22 cellular contexts compared by ENCODE assay signal in genomic region chr21:35037384-35038105, GRCh38. TPM values are rescaled to one million over a fixed set of nuclear protein-coding genes. Genes with fewer than 3 reads are reported as not detected.
DNase-seq lines count a peak whose midpoint lies in the region; ATAC-seq and TF ChIP-seq lines count a peak whose summit lies in the region.
"Had no signal": no experiment of that assay in that cellular context is flagged by ENCODE, and none has a peak within 500 bp of the region (broad histone marks: within the 10 kb centered on the region; RNA-seq: fewer than 3 reads in every experiment).

No MANE protein-coding gene starts in this region.

- WGBS in suprapubic skin: 90% methylated on average over 14 of the region's 14 CpGs

- no peak for TF ChIP-seq CTCF in suprapubic skin (IDR thresholded peaks at IDR 0.05)

- H3K27ac ChIP-seq in suprapubic skin: peak overlapping the region; percentile 4
- H3K27ac ChIP-seq: body of pancreas, coronary artery, hepatocyte, tibial artery had no signal

- no peak for TF ChIP-seq POLR2A in suprapubic skin (IDR thresholded peaks at IDR 0.05)

- H3K36me3 ChIP-seq in suprapubic skin: no peaks in the 10 kb centered on the region
- H3K36me3 ChIP-seq: tibial artery had no signal

- H3K27me3 Mint-ChIP-seq in activated T-cell treated with anti-CD3 and anti-CD28 coated beads, Interleukin-2, amount 50 U/mL, for 4 hours (ENCODE audit: low read depth): no peaks in the 10 kb centered on the region
- H3K27me3 Mint-ChIP-seq in activated CD4-positive, alpha-beta memory T cell treated with anti-CD3 and anti-CD28 coated beads, Interleukin-2, amount 10 ng/mL, durations not matched to agents 7 days and 5 days: no peaks in the 10 kb centered on the region
- no peaks in the 10 kb centered on the region for H3K27me3 Mint-ChIP-seq in effector memory CD8-positive, alpha-beta T cell

- peak overlapping the region; percentile 92 for H3K27ac Mint-ChIP-seq in activated CD4-positive, alpha-beta memory T cell treated with anti-CD3 and anti-CD28 coated beads, Interleukin-2, amount 10 ng/mL, durations not matched to agents 7 days and 5 days
- H3K27ac Mint-ChIP-seq in effector memory CD8-positive, alpha-beta T cell: peak overlapping the region; percentile 95 to 97

- peaks cover 3% of the 10 kb centered on the region for H3K4me1 ChIP-seq in suprapubic skin
- H3K4me1 ChIP-seq: body of pancreas, tibial artery had no signal

- DNase-seq in activated T-cell treated with anti-CD3 and anti-CD28 coated beads, Interleukin-2, amount 50 U/mL, for 4 hours: no peak
- no peak for DNase-seq in activated T-cell treated with anti-CD3 and anti-CD28 coated beads, Interleukin-2, amount 50 U/mL, for 1 hour
- DNase-seq in activated CD4-positive, alpha-beta memory T cell treated with anti-CD3 and anti-CD28 coated beads, Interleukin-2, amount 10 ng/mL, durations not matched to agents 7 days and 5 days: no peak
- no peak for DNase-seq in effector memory CD8-positive, alpha-beta T cell
- DNase-seq in suprapubic skin (ENCODE audit: low spot score in 2 of 2): no peak
- no peak for DNase-seq in stimulated activated naive CD4-positive, alpha-beta T cell treated with Interleukin-2 at 50 U/mL for 16 hours (lab: John Stamatoyannopoulos, UW)
- DNase-seq in HPDE6-E6E7 (ENCODE audit: extremely low spot score): no peak
- no peak for DNase-seq in NCI-H187 (lab: John Stamatoyannopoulos, UW)
- DNase-seq: ACHN; activated gamma-delta T cell; body of pancreas; kidney; mammary epithelial cell; NCI-H1436; NCI-H2171 treated with DMSO at 0.1 percent for 48 hours; NCI-H69; posterior cingulate gyrus; SK-N-SH; stimulated activated CD4-positive, alpha-beta T cell treated with anti-CD3 and anti-CD28 coated beads, Interleukin-4, amount 100 ng/mL, for 4 hours; tibial artery had no signal

- no peaks in the 10 kb centered on the region for H3K9me3 Mint-ChIP-seq in activated T-cell treated with anti-CD3 and anti-CD28 coated beads, Interleukin-2, amount 50 U/mL, for 4 hours
- H3K9me3 Mint-ChIP-seq in activated CD4-positive, alpha-beta memory T cell treated with anti-CD3 and anti-CD28 coated beads, Interleukin-2, amount 10 ng/mL, durations not matched to agents 7 days and 5 days: no peaks in the 10 kb centered on the region
- peaks cover 0 to 6% of the 10 kb centered on the region in 2 donors for H3K9me3 Mint-ChIP-seq in effector memory CD8-positive, alpha-beta T cell

- CTCF ChIA-PET in activated CD4-positive, alpha-beta memory T cell treated with anti-CD3 and anti-CD28 coated beads, Interleukin-2, amount 10 ng/mL, durations not matched to agents 7 days and 5 days (lab: Charles Lee): interaction anchor here (0.8 to 1.9 kb wide), 5 partner anchors 8 to 148 kb away, joined by 3 to 8 read pairs (median 4); no protein-coding TSS in a partner anchor

- peaks cover 39% of the 10 kb centered on the region for H3K36me3 Mint-ChIP-seq in activated T-cell treated with anti-CD3 and anti-CD28 coated beads, Interleukin-2, amount 50 U/mL, for 4 hours (ENCODE audit: insufficient read depth)
- H3K36me3 Mint-ChIP-seq in activated CD4-positive, alpha-beta memory T cell treated with anti-CD3 and anti-CD28 coated beads, Interleukin-2, amount 10 ng/mL, durations not matched to agents 7 days and 5 days (ENCODE audit: low read depth): peaks cover 83% of the 10 kb centered on the region
- H3K36me3 Mint-ChIP-seq in effector memory CD8-positive, alpha-beta T cell (ENCODE audit: insufficient read depth): peaks cover 31% of the 10 kb centered on the region

- ATAC-seq in activated T-cell treated with anti-CD3 and anti-CD28 coated beads, Interleukin-2, amount 50 U/mL, for 4 hours: no peak
- ATAC-seq in effector memory CD8-positive, alpha-beta T cell (replicated peaks): peak; percentile 16
- ATAC-seq: body of pancreas had no signal

- peaks cover 96% of the 10 kb centered on the region for H3K4me1 Mint-ChIP-seq in activated T-cell treated with anti-CD3 and anti-CD28 coated beads, Interleukin-2, amount 50 U/mL, for 4 hours (ENCODE audit: low read depth)
- peaks cover 96% of the 10 kb centered on the region for H3K4me1 Mint-ChIP-seq in activated CD4-positive, alpha-beta memory T cell treated with anti-CD3 and anti-CD28 coated beads, Interleukin-2, amount 10 ng/mL, durations not matched to agents 7 days and 5 days
- peaks cover 77 to 89% of the 10 kb centered on the region in 2 donors for H3K4me1 Mint-ChIP-seq in effector memory CD8-positive, alpha-beta T cell (ENCODE audit: low read depth in 2 of 2)

- no peaks in the 10 kb centered on the region for H3K27me3 ChIP-seq in suprapubic skin
- H3K27me3 ChIP-seq: body of pancreas, hepatocyte had no signal

- POLR2A ChIA-PET in activated CD4-positive, alpha-beta memory T cell treated with anti-CD3 and anti-CD28 coated beads, Interleukin-2, amount 10 ng/mL, durations not matched to agents 7 days and 5 days (lab: Charles Lee): interaction anchor here (0.8 to 18.0 kb wide), 9 partner anchors 8 to 292 kb away, joined by 4 to 623 read pairs (median 8); no protein-coding TSS in a partner anchor

- H3K4me3 Mint-ChIP-seq in activated T-cell treated with anti-CD3 and anti-CD28 coated beads, Interleukin-2, amount 50 U/mL, for 4 hours: peak overlapping the region; percentile 68
- H3K4me3 Mint-ChIP-seq in activated CD4-positive, alpha-beta memory T cell treated with anti-CD3 and anti-CD28 coated beads, Interleukin-2, amount 10 ng/mL, durations not matched to agents 7 days and 5 days: peak overlapping the region; percentile 68
- H3K4me3 Mint-ChIP-seq in effector memory CD8-positive, alpha-beta T cell: peak overlapping the region; percentile 77 to 97

- H3K9me3 ChIP-seq in suprapubic skin: no peaks in the 10 kb centered on the region
- H3K9me3 ChIP-seq: body of pancreas, SK-N-SH, tibial artery had no signal

- TF ChIP-seq EP300 in suprapubic skin (IDR thresholded peaks at IDR 0.05): no peak

- no peak overlapping the region for H3K4me3 ChIP-seq in suprapubic skin
- H3K4me3 ChIP-seq: body of pancreas, coronary artery, hepatocyte, tibial artery had no signal

RNA-seq across cellular contexts. Expression of gene RUNX1, which starts 11.6 kb away (rescaled TPM):
- 100 to 1,000 TPM in 1 of 3 donors, 10 to 100 TPM in 2; 91.6 to 116 (median 99.9) TPM for total RNA-seq in activated T-cell treated with anti-CD3 and anti-CD28 coated beads, Interleukin-2, amount 50 U/mL, for 4 hours
- 10 to 100 TPM; 53.0 to 56.3 TPM for total RNA-seq in activated CD4-positive, alpha-beta memory T cell treated with anti-CD3 and anti-CD28 coated beads, Interleukin-2, amount 10 ng/mL, durations not matched to agents 7 days and 5 days
- 10 to 100 TPM; 15.4 to 26.7 (median 20.5) TPM for total RNA-seq in suprapubic skin
